19 cellular contexts compared by ENCODE assay signal in the genomic region with DNA sequence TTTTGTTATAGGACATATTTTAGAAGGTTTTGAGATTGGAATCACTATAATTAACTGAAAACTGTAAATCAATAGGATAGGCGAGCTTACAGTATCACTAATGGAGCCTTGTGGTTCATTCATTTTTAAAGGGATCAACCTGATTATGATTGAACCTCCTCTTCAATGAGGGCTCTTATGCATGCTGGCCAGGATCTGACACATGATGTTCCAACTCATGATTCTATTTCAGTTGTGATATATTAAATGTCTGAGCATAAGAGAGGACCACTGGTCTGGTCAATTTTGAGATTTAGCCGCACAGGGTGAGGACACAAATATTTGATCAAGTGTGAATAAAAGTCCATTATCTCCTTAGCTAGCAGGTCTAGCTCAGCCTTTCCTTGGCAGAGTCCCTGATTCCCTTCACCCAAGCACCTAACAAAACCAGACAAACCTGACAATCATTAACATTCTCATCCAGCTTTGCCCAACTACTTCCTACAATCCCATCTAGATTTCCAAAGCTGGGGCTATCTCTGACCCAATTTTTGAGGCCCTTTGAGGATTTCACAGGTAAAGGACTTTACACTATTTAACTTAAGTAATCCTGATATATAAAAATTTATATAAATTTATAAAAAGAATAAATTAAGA.
"Had no signal": no experiment of that assay in that cellular context is flagged by ENCODE, and none has a peak within 500 bp of the region (broad histone marks: within the 10 kb centered on the region; RNA-seq: fewer than 3 reads in every experiment).

No MANE protein-coding gene starts in this region.

- H3K36me3 Mint-ChIP-seq: naive thymus-derived CD8-positive, alpha-beta T cell; T-cell had no signal

- H3K27ac Mint-ChIP-seq: activated T-cell treated with anti-CD3 and anti-CD28 coated beads, Interleukin-2, amount 50 U/mL, for 72 hours; T-cell had no signal

- H3K27ac ChIP-seq: ascending aorta, esophagus squamous epithelium, left lung, neutrophil, parathyroid adenoma, spleen, upper lobe of right lung had no signal

- H3K36me3 ChIP-seq: ascending aorta, esophagus squamous epithelium, left lung, neutrophil, spleen, upper lobe of right lung had no signal

- H3K27me3 ChIP-seq: ascending aorta, esophagus squamous epithelium, left lung, spleen, upper lobe of right lung had no signal

- H3K4me1 ChIP-seq: ascending aorta, esophagus squamous epithelium, left lung, parathyroid adenoma, upper lobe of right lung had no signal

- DNase-seq: activated CD8-positive, alpha-beta memory T cell treated with anti-CD3 and anti-CD28 coated beads for 24 hours; activated effector memory CD4-positive, alpha-beta T cell treated with anti-CD3 and anti-CD28 coated beads, Interleukin-2, amount 50 U/mL, for 16 hours; activated naive CD4-positive, alpha-beta T cell treated with anti-CD3 and anti-CD28 coated beads, Interleukin-2, amount 50 U/mL, for 16 hours; activated T-cell treated with anti-CD3 and anti-CD28 coated beads, Interleukin-2, amount 50 U/mL, for 72 hours; cortex of kidney; effector CD4-positive, alpha-beta T cell; esophagus squamous epithelium; left lung; naive thymus-derived CD8-positive, alpha-beta T cell; spleen; stimulated activated naive CD4-positive, alpha-beta T cell; T-cell; T-helper 9 cell; upper lobe of right lung had no signal

- H3K4me3 ChIP-seq: ascending aorta, esophagus squamous epithelium, left lung, spleen, upper lobe of right lung had no signal

- H3K9me3 ChIP-seq: ascending aorta, neutrophil, upper lobe of right lung had no signal

- ATAC-seq: activated CD4-positive, CD25-positive, alpha-beta regulatory T cell treated with anti-CD3 and anti-CD28 coated beads, Interleukin-2, amount 50 U/mL, for 24 hours; activated T-cell treated with anti-CD3 and anti-CD28 coated beads, Interleukin-2, amount 50 U/mL, for 72 hours; left lung; naive thymus-derived CD8-positive, alpha-beta T cell; SK-N-SH treated with all-trans-retinoic acid at 6 μM for 48 hours; T-cell; upper lobe of right lung had no signal

- H3K27me3 Mint-ChIP-seq: naive thymus-derived CD8-positive, alpha-beta T cell; T-cell had no signal

- H3K4me3 Mint-ChIP-seq: activated T-cell treated with anti-CD3 and anti-CD28 coated beads, Interleukin-2, amount 50 U/mL, for 72 hours; naive thymus-derived CD8-positive, alpha-beta T cell; T-cell had no signal
